ENCODE assay signal across 8 cellular contexts in genomic region chr7:139357729-139358506, GRCh38. TPM values are rescaled to one million over a fixed set of nuclear protein-coding genes. Genes with fewer than 3 reads are reported as not detected.
A peak's percentile ranks its signal among the peaks of the same experiment; 100 is the strongest.
DNase-seq lines count a peak whose midpoint lies in the region; ATAC-seq and TF ChIP-seq lines count a peak whose summit lies in the region.
"Not testable (repeated sequence)": the region's sequence is repeated elsewhere in the genome, so short reads cannot be mapped to it uniquely, and the experiment has no call there.

No MANE protein-coding gene starts in this region.

- not testable (repeated sequence) for H3K36me3 ChIP-seq in A673 (ENCODE audit: insufficient read depth, low read length, poor library complexity, severe bottlenecking); H7 (replicated peaks; ENCODE audit: control insufficient read depth, insufficient read depth, low read length); muscle layer of duodenum (ENCODE audit: control insufficient read depth in 1 of 2, insufficient read depth in 2 of 2, low read length in 2 of 2)
- peaks cover 18% of the 10 kb centered on the region for H3K36me3 ChIP-seq in OCI-LY7 (ENCODE audit: insufficient read depth, low read length)

- not testable (repeated sequence) for TF ChIP-seq CTCF in A673 (conservative IDR thresholded peaks at IDR 0.05; ENCODE audit: low read depth, low read length); OCI-LY7 (conservative IDR thresholded peaks at IDR 0.05; ENCODE audit: low read length); cardiac fibroblast (IDR thresholded peaks at IDR 0.05; ENCODE audit: low read depth, low read length); foreskin fibroblast (IDR thresholded peaks at IDR 0.05; ENCODE audit: low read depth, low read length)

- peak overlapping the region; percentile 97 for H3K27ac ChIP-seq in A673 (ENCODE audit: low read depth, low read length, poor library complexity, severe bottlenecking)
- H3K27ac ChIP-seq in OCI-LY7 (ENCODE audit: low read depth, low read length, poor library complexity, severe bottlenecking), result peak overlapping the region; percentile 93
- H3K27ac ChIP-seq in muscle layer of duodenum (ENCODE audit: low read length), result peak overlapping the region; percentile 99
- H3K27ac ChIP-seq in skin epidermis, result peak overlapping the region in 16 of 21 experiments; percentile 92 to 100 (median 100)

- H3K4me1 ChIP-seq in A673 (ENCODE audit: insufficient read depth, low read length, poor library complexity, severe bottlenecking), result peaks cover 16% of the 10 kb centered on the region
- H3K4me1 ChIP-seq in OCI-LY7 (ENCODE audit: insufficient read depth, low read length, poor library complexity, severe bottlenecking), result peaks cover 23% of the 10 kb centered on the region
- peaks cover 13 to 26% of the 10 kb centered on the region in 2 donors for H3K4me1 ChIP-seq in muscle layer of duodenum (ENCODE audit: control insufficient read depth in 1 of 2, insufficient read depth in 2 of 2, low read length in 2 of 2)

- CTCF ChIA-PET in A673 (lab: Charles Lee); OCI-LY7 (lab: Charles Lee; ENCODE audit: unreplicated experiment); activated CD8-positive, alpha-beta memory T cell treated with anti-CD3 and anti-CD28 coated beads, Interleukin-2, amount 10 ng/mL, durations not matched to agents 7 days and 5 days (lab: Charles Lee): not testable (repeated sequence)

- H4K20me1 ChIP-seq in OCI-LY7 (ENCODE audit: insufficient read depth, low read length), result peaks cover 23% of the 10 kb centered on the region

- not testable (repeated sequence) for H3K9me2 ChIP-seq in OCI-LY7 (ENCODE audit: insufficient read depth, low read length)

- peaks cover 18% of the 10 kb centered on the region for H3K36me3 Mint-ChIP-seq in activated CD8-positive, alpha-beta memory T cell treated with anti-CD3 and anti-CD28 coated beads, Interleukin-2, amount 10 ng/mL, durations not matched to agents 7 days and 5 days

- H3K4me3 Mint-ChIP-seq in activated CD8-positive, alpha-beta memory T cell treated with anti-CD3 and anti-CD28 coated beads, Interleukin-2, amount 10 ng/mL, durations not matched to agents 7 days and 5 days, result peak overlapping the region; percentile 95

- not testable (repeated sequence) for DNase-seq in A673 (ENCODE audit: low spot score); H7; OCI-LY7 (ENCODE audit: low spot score); activated CD8-positive, alpha-beta memory T cell treated with anti-CD3 and anti-CD28 coated beads, Interleukin-2, amount 10 ng/mL, durations not matched to agents 7 days and 5 days; cardiac fibroblast (ENCODE audit: low read depth in 2 of 2); foreskin fibroblast

- intact Hi-C loops in A673 (cut with micrococcal nuclease; ENCODE audit: unreplicated experiment) (loop anchor here (2.0 kb wide), 1 partner anchor 17 kb away; the partner anchor contains the start of gene FMC1), OCI-LY7 (cut with micrococcal nuclease; ENCODE audit: unreplicated experiment) (loop anchor here (2.0 to 10.0 kb wide), 2 partner anchors 249 to 1317 kb away; partner anchors contain the start of genes ADCK2 and ZC3HAV1)

- POLR2A ChIA-PET in A673 (lab: Charles Lee; ENCODE audit: low non-redundant PET), result interaction anchor here (0.9 kb wide), 1 partner anchor 8 kb away, joined by 18 read pairs; no protein-coding TSS in a partner anchor
- POLR2A ChIA-PET in OCI-LY7 (lab: Charles Lee), result not testable (repeated sequence)

- not testable (repeated sequence) for H3K9me3 ChIP-seq in A673 (ENCODE audit: low read depth, low read length, poor library complexity, severe bottlenecking); OCI-LY7 (ENCODE audit: low read length); muscle layer of duodenum (ENCODE audit: control insufficient read depth in 1 of 2, low read length in 2 of 2)

- not testable (repeated sequence) for H3K27me3 ChIP-seq in A673 (replicated peaks; ENCODE audit: insufficient read depth, low read depth, low read length, poor library complexity); H7 (ENCODE audit: control insufficient read depth, insufficient read depth, low read length); muscle layer of duodenum (ENCODE audit: low read depth, low read length)

- not testable (repeated sequence) for H3K9me3 Mint-ChIP-seq in activated CD8-positive, alpha-beta memory T cell treated with anti-CD3 and anti-CD28 coated beads, Interleukin-2, amount 10 ng/mL, durations not matched to agents 7 days and 5 days (ENCODE audit: low read depth)

- BruUV-seq in A673 (replicated peaks; lab: Mats Ljungman, UMichigan); OCI-LY7 (replicated peaks; lab: Mats Ljungman, UMichigan): not testable (repeated sequence)

- ATAC-seq in activated CD8-positive, alpha-beta memory T cell treated with anti-CD3 and anti-CD28 coated beads, Interleukin-2, amount 10 ng/mL, durations not matched to agents 7 days and 5 days, result not testable (repeated sequence)

- not testable (repeated sequence) for H3K27me3 Mint-ChIP-seq in activated CD8-positive, alpha-beta memory T cell treated with anti-CD3 and anti-CD28 coated beads, Interleukin-2, amount 10 ng/mL, durations not matched to agents 7 days and 5 days

- H3K4me2 ChIP-seq in OCI-LY7 (ENCODE audit: low read length), result peak overlapping the region; percentile 73

- peak overlapping the region; percentile 50; the same call in 1 of the 2 replicates for H2AFZ ChIP-seq in OCI-LY7 (ENCODE audit: low read length)

- H3K27ac Mint-ChIP-seq in activated CD8-positive, alpha-beta memory T cell treated with anti-CD3 and anti-CD28 coated beads, Interleukin-2, amount 10 ng/mL, durations not matched to agents 7 days and 5 days, result peak overlapping the region; percentile 100

- peaks cover 38% of the 10 kb centered on the region for H3K4me1 Mint-ChIP-seq in activated CD8-positive, alpha-beta memory T cell treated with anti-CD3 and anti-CD28 coated beads, Interleukin-2, amount 10 ng/mL, durations not matched to agents 7 days and 5 days

- H3K4me3 ChIP-seq in A673 (ENCODE audit: low read depth, low read length, poor library complexity, severe bottlenecking), result peak overlapping the region; percentile 85
- peak overlapping the region; percentile 99; the same call in 1 of the 2 replicates for H3K4me3 ChIP-seq in H7 (ENCODE audit: insufficient read depth, low read depth, low read length)
- H3K4me3 ChIP-seq in OCI-LY7 (ENCODE audit: low read depth, low read length, poor library complexity, severe bottlenecking), result peak overlapping the region; percentile 90
- H3K4me3 ChIP-seq in cardiac fibroblast (replicated peaks in 1 of 2; ENCODE audit: low read depth in 2 of 2, low read length in 2 of 2), result peak overlapping the region; percentile 91 to 98
- H3K4me3 ChIP-seq in foreskin fibroblast (ENCODE audit: low read depth in 1 of 2, low read length in 2 of 2), result peak overlapping the region; percentile 70 to 96
- H3K4me3 ChIP-seq in muscle layer of duodenum (ENCODE audit: low read depth in 1 of 2, low read length in 2 of 2), result peak overlapping the region; percentile 94 to 97
- H3K4me3 ChIP-seq in skin epidermis, result peak overlapping the region in 6 of 7 experiments; percentile 64 to 98 (median 94)

- H3K79me2 ChIP-seq in OCI-LY7 (ENCODE audit: insufficient read depth, low read depth, low read length), result peaks cover 46% of the 10 kb centered on the region

RNA-seq across cellular contexts. Expression of gene LUC7L2, which starts 1.8 kb away (rescaled TPM):
- total RNA-seq in A673 (2021) (98.7 and 107 TPM in 2 replicates), OCI-LY7 (2022) (143 and 163 TPM in 2 replicates)
- total RNA-seq in H7 (2014; rRNA removed; shearing (Covaris generic)), result 43.4 and 53.7 TPM in 2 replicates
- total RNA-seq in OCI-LY7 (2014; rRNA removed; shearing (Covaris generic)), result 79.6 and 94.9 TPM in 2 replicates
- 100 to 1,000 TPM; 137 to 152 TPM for total RNA-seq in activated CD8-positive, alpha-beta memory T cell treated with anti-CD3 and anti-CD28 coated beads, Interleukin-2, amount 10 ng/mL, durations not matched to agents 7 days and 5 days

RNA-seq across cellular contexts. Expression of gene FMC1, which starts 16.8 kb away (rescaled TPM):
- total RNA-seq in A673 (2021), result 10.5 and 11.5 TPM in 2 replicates
- total RNA-seq in H7 (2014; rRNA removed; shearing (Covaris generic)), result 24.7 and 32.6 TPM in 2 replicates
- 7.2 and 19.5 TPM in 2 replicates for total RNA-seq in OCI-LY7 (2014; rRNA removed; shearing (Covaris generic))
- 15.1 and 18.4 TPM in 2 replicates for total RNA-seq in OCI-LY7 (2022)
- 1 to 10 TPM; 6.6 to 7.7 TPM for total RNA-seq in activated CD8-positive, alpha-beta memory T cell treated with anti-CD3 and anti-CD28 coated beads, Interleukin-2, amount 10 ng/mL, durations not matched to agents 7 days and 5 days
